24 cellular contexts compared by ENCODE assay signal in genomic region chr2:120167272-120167671, GRCh38. TPM values are rescaled to one million over a fixed set of nuclear protein-coding genes. Genes with fewer than 3 reads are reported as not detected.
DNase-seq lines count a peak whose midpoint lies in the region; ATAC-seq and TF ChIP-seq lines count a peak whose summit lies in the region.
"Had no signal": no experiment of that assay in that cellular context is flagged by ENCODE, and none has a peak within 500 bp of the region (broad histone marks: within the 10 kb centered on the region; RNA-seq: fewer than 3 reads in every experiment).

No MANE protein-coding gene starts in this region.

- H3K4me3 Mint-ChIP-seq in chondrocyte (ENCODE audit: unreplicated experiment): no peak overlapping the region

- no peak overlapping the region for H3K27ac Mint-ChIP-seq in chondrocyte (ENCODE audit: unreplicated experiment)

- H3K4me1 Mint-ChIP-seq in chondrocyte (ENCODE audit: low read depth): no peaks in the 10 kb centered on the region

- 99 to 100% methylated on average over 2 of the region's 2 CpGs for WGBS in heart right ventricle, 2 donors

- peaks cover 4% of the 10 kb centered on the region for H3K9me3 Mint-ChIP-seq in chondrocyte (ENCODE audit: low read depth)

- H3K4me1 ChIP-seq in foreskin keratinocyte (no peaks in the 10 kb centered on the region), heart right ventricle (no peaks in the 10 kb centered on the region)
- H3K4me1 ChIP-seq: BLaER1 had no signal

- H3K4me3 ChIP-seq in brain microvascular endothelial cell (ENCODE audit: low read depth, low read length) (no peak overlapping the region), heart right ventricle (no peak overlapping the region)
- H3K4me3 ChIP-seq: BLaER1, K562, MG63 had no signal

- DNase-seq in ELR (ENCODE audit: low read depth): peak; percentile 31
- DNase-seq in HT-29 (ENCODE audit: low spot score): peak; percentile 31
- DNase-seq in chondrocyte (ENCODE audit: low spot score): no peak
- no peak for DNase-seq in foreskin keratinocyte
- no peak for DNase-seq in brain microvascular endothelial cell
- DNase-seq in heart right ventricle: no peak
- DNase-seq: CD4-positive, CD25-positive, alpha-beta regulatory T cell; DMS79 treated with DMSO at 0.1 percent for 48 hours; Kasumi-1; MG63; NCI-H1105 treated with DMSO at 0.1 percent for 48 hours; NCI-H146; NCI-H1930; NCI-H2107; NCI-H524; NCI-H748 treated with DMSO at 0.1 percent for 48 hours; NK-92 treated with Interleukin-12 subunit alpha and Interleukin-12 subunit beta, amount 100 ng/mL, for 24 hours; SHP77 had no signal

- in situ Hi-C loops in brain microvascular endothelial cell (cut with HindIII; ENCODE audit: low pct_ligation_motif_present, low sequenced_read_pairs): no loop called here

- H3K36me3 Mint-ChIP-seq in chondrocyte (ENCODE audit: low read depth): peaks cover 16% of the 10 kb centered on the region

- intact Hi-C loops in heart right ventricle (cut with DNase I): loop anchor here in 1 of 10 donors (5.0 kb wide), 1 partner anchor 55 kb away; no protein-coding TSS in a partner anchor

- H3K27ac ChIP-seq in foreskin keratinocyte (no peak overlapping the region), brain microvascular endothelial cell (no peak overlapping the region), heart right ventricle (no peak overlapping the region)
- H3K27ac ChIP-seq: BLaER1, RWPE1 had no signal

- H3K27me3 ChIP-seq in foreskin keratinocyte: no peaks in the 10 kb centered on the region
- no peaks in the 10 kb centered on the region for H3K27me3 ChIP-seq in brain microvascular endothelial cell (replicated peaks)
- H3K27me3 ChIP-seq in heart right ventricle: no peaks in the 10 kb centered on the region
- H3K27me3 ChIP-seq: BLaER1, MG63 had no signal

- H3K36me3 ChIP-seq in brain microvascular endothelial cell (replicated peaks) (no peaks in the 10 kb centered on the region), heart right ventricle (peaks cover 0 to 49% (median 4%) of the 10 kb centered on the region in 9 donors)
- H3K36me3 ChIP-seq: MG63 had no signal

- H3K9me3 ChIP-seq in heart right ventricle: peaks cover 0 to 11% (median 0%) of the 10 kb centered on the region in 11 donors
- H3K9me3 ChIP-seq: MG63 had no signal

- H3K27me3 Mint-ChIP-seq in chondrocyte (ENCODE audit: low read depth): no peaks in the 10 kb centered on the region

- TF ChIP-seq CTCF in chondrocyte (IDR thresholded peaks at IDR 0.05) (peak; percentile 34), foreskin keratinocyte (conservative IDR thresholded peaks at IDR 0.05) (peak; percentile 41), brain microvascular endothelial cell (IDR thresholded peaks at IDR 0.05; ENCODE audit: low read depth, low read length, missing control alignments) (no peak), heart right ventricle (IDR thresholded peaks at IDR 0.05) (no peak)

- ATAC-seq in foreskin keratinocyte: no peak
- ATAC-seq in GM21526 (IDR thresholded peaks at IDR 0.05; ENCODE audit: low FRiP score, unreplicated experiment): no peak
- no peak for ATAC-seq in HG02610 (IDR thresholded peaks at IDR 0.05; ENCODE audit: unreplicated experiment)
- no peak for ATAC-seq in heart right ventricle
- ATAC-seq: K562, Panc1 had no signal

RNA-seq across cellular contexts. Expression of gene TMEM185B, which starts 55.9 kb away (rescaled TPM):
- 63.3 and 65.3 TPM in 2 replicates for total RNA-seq in HT-29 (2014; rRNA removed; shearing (Covaris generic))
- total RNA-seq in chondrocyte (22.0 to 36.4 TPM (median 36.1 TPM) in 3 replicates), foreskin keratinocyte (18.3 and 18.6 TPM in 2 replicates), heart right ventricle (10 to 100 TPM; 17.9 to 27.7 (median 23.4) TPM)
- polyA plus RNA-seq in foreskin keratinocyte (10.7 and 11.4 TPM in 2 replicates), heart right ventricle (10 to 100 TPM in 1 of 2 donors, 1 to 10 TPM in 1; 5.8 to 10.8 TPM)

Comparison
In these comparisons a context has a peak if more than half of its experiments do, and no peak if none do; other contexts are left out.
1. DNase-seq: peak in ELR (single experiment) and HT-29 (single experiment); none in chondrocyte (single experiment), foreskin keratinocyte (0 of 2), brain microvascular endothelial cell (single experiment) and heart right ventricle (0 of 2).
2. CTCF ChIP-seq: peak in chondrocyte (single experiment) and foreskin keratinocyte (single experiment); none in brain microvascular endothelial cell (single experiment) and heart right ventricle (0 of 9).